9 cellular contexts compared by ENCODE assay signal in the genomic region with DNA sequence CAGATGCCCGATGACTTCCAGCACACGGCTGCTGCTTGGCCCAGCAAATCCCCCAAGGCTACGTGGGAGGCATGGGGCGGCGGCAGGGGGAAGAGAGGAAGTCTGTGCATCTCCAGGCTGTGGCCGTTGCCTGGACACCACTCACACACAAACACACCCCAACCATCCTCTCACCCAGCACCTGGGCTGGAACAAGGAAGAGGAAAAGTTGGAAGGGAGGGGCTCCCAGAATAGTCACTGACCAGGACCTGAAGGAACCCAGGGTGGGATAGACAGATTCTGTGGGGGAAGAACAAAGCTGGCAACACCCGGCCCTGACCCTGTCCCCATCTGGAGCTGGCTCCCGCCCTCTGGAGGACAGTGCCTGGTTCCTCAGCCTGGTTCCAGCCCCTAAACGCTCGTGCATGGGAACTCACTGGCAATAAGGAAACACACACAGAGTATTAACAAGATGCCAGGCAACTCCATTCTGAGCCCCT. TPM values are rescaled to one million over a fixed set of nuclear protein-coding genes. Genes with fewer than 3 reads are reported as not detected.
A peak's percentile ranks its signal among the peaks of the same experiment; 100 is the strongest.
DNase-seq lines count a peak whose midpoint lies in the region; ATAC-seq and TF ChIP-seq lines count a peak whose summit lies in the region.
"Had no signal": no experiment of that assay in that cellular context is flagged by ENCODE, and none has a peak within 500 bp of the region (broad histone marks: within the 10 kb centered on the region; RNA-seq: fewer than 3 reads in every experiment).

No MANE protein-coding gene starts in this region.

- peaks cover 38% of the 10 kb centered on the region for H3K4me1 ChIP-seq in PC-3 (ENCODE audit: insufficient read depth, low read length)

- peaks cover 71% of the 10 kb centered on the region for H3K79me2 ChIP-seq in PC-3 (ENCODE audit: low read length)

- H3K4me1 Mint-ChIP-seq in osteocyte (ENCODE audit: unreplicated experiment) = peaks cover 22% of the 10 kb centered on the region

- no peaks in the 10 kb centered on the region for H3K27me3 ChIP-seq in PC-3 (ENCODE audit: low read length)

- DNase-seq in GM20000 (ENCODE audit: low spot score) (peak; percentile 26), PC-3 (peak; percentile 74), fibroblast of gingiva (ENCODE audit: low read depth) (peak; percentile 8), osteocyte (ENCODE audit: extremely low spot score, unreplicated experiment) (no peak), G401 (ENCODE audit: low spot score) (no peak), NAMALWA (ENCODE audit: low spot score) (no peak), NCI-H146 treated with DMSO at 0.1 percent for 48 hours (lab: John Stamatoyannopoulos, UW; ENCODE audit: unreplicated experiment) (no peak)
- DNase-seq: stimulated activated naive B cell treated with anti-CD40 and anti-IgM and Interleukin-4, amounts not matched to agents 10 μg/mL and 1 μg/mL and 100 μg/mL, for 72 hours had no signal

- H3K9me3 Mint-ChIP-seq in osteocyte (ENCODE audit: unreplicated experiment) = no peaks in the 10 kb centered on the region
- H3K9me3 Mint-ChIP-seq: stimulated activated naive B cell treated with anti-CD40 and anti-IgM and Interleukin-4, amounts not matched to agents 10 μg/mL and 1 μg/mL and 100 μg/mL, for 72 hours had no signal

- POLR2A ChIA-PET in PC-3 (lab: Charles Lee; ENCODE audit: unreplicated experiment) = interaction anchor here (0.5 to 1.0 kb wide), 2 partner anchors 8 to 28 kb away, joined by 3 to 6 read pairs; no protein-coding TSS in a partner anchor

- no peak for TF ChIP-seq CTCF in GM20000 (IDR thresholded peaks at IDR 0.05; ENCODE audit: extremely low read depth, missing control alignments)
- no peak for TF ChIP-seq CTCF in PC-3 (conservative IDR thresholded peaks at IDR 0.05; ENCODE audit: low read depth, low read length)
- no peak for TF ChIP-seq CTCF in osteocyte (IDR thresholded peaks at IDR 0.05)

- H3K27ac ChIP-seq in PC-3 (ENCODE audit: low read length) = peak overlapping the region; percentile 81

- peaks cover 56% of the 10 kb centered on the region for H4K20me1 ChIP-seq in PC-3 (ENCODE audit: low read length)

- in situ Hi-C loops in G401 (cut with HindIII; ENCODE audit: low sequenced_read_pairs) = no loop called here

- peak overlapping the region; percentile 45; the same call in 1 of the 2 replicates for H3K4me2 ChIP-seq in PC-3 (ENCODE audit: low read length)

- CTCF ChIA-PET in PC-3 (lab: Charles Lee) = no interaction called here

- H3F3A ChIP-seq in PC-3 (ENCODE audit: low read length, unreplicated experiment) = no peaks in the 10 kb centered on the region

- H3K9me2 ChIP-seq in PC-3 (replicated peaks; ENCODE audit: low read length) = no peaks in the 10 kb centered on the region

- peak; percentile 62 for ATAC-seq in PC-3
- ATAC-seq: HepG2; stimulated activated naive B cell treated with anti-CD40 and anti-IgM and Interleukin-4, amounts not matched to agents 10 μg/mL and 1 μg/mL and 100 μg/mL, for 72 hours had no signal

- no peak overlapping the region for H3K4me3 ChIP-seq in PC-3 (ENCODE audit: low read length)

- peaks cover 43% of the 10 kb centered on the region for H3K36me3 ChIP-seq in PC-3 (ENCODE audit: low read depth, low read length)

- intact Hi-C loops in PC-3 (cut with micrococcal nuclease) = no loop called here

- H3K27ac Mint-ChIP-seq in osteocyte (ENCODE audit: unreplicated experiment) = peak overlapping the region; percentile 62

- H3K9ac ChIP-seq in PC-3 (ENCODE audit: low read length) = peak overlapping the region; percentile 37

- peaks cover 12% of the 10 kb centered on the region for H3K36me3 Mint-ChIP-seq in osteocyte (ENCODE audit: unreplicated experiment)

- H3K27me3 Mint-ChIP-seq in osteocyte (ENCODE audit: unreplicated experiment) = no peaks in the 10 kb centered on the region
- H3K27me3 Mint-ChIP-seq: stimulated activated naive B cell treated with anti-CD40 and anti-IgM and Interleukin-4, amounts not matched to agents 10 μg/mL and 1 μg/mL and 100 μg/mL, for 72 hours had no signal

- no TSS peak for BruUV-seq in PC-3 (replicated peaks; lab: Mats Ljungman, UMichigan)

- no peak overlapping the region for H2AFZ ChIP-seq in PC-3 (ENCODE audit: low read length)

- no peaks in the 10 kb centered on the region for H3K9me3 ChIP-seq in PC-3 (ENCODE audit: low read length)

- H3K4me3 Mint-ChIP-seq in osteocyte (ENCODE audit: unreplicated experiment) = no peak overlapping the region
- H3K4me3 Mint-ChIP-seq: stimulated activated naive B cell treated with anti-CD40 and anti-IgM and Interleukin-4, amounts not matched to agents 10 μg/mL and 1 μg/mL and 100 μg/mL, for 72 hours had no signal

RNA-seq across cellular contexts. Expression of a gene that starts 11.2 kb away (rescaled TPM):
- total RNA-seq in PC-3 (2014; rRNA removed) (159 and 221 TPM in 2 replicates), osteocyte (63.0 and 67.1 TPM in 2 replicates)
- total RNA-seq in G401 (2014; rRNA removed; shearing (Covaris generic)) = 104 and 109 TPM in 2 replicates

RNA-seq across cellular contexts. Expression of a gene that starts 19.1 kb away (rescaled TPM):
- 11.1 and 11.8 TPM in 2 replicates for total RNA-seq in PC-3 (2014; rRNA removed)
- 2.9 and 3.2 TPM in 2 replicates for total RNA-seq in osteocyte
- total RNA-seq in G401 (2014; rRNA removed; shearing (Covaris generic)) = 0.62 and 1.5 TPM in 2 replicates

RNA-seq across cellular contexts. Expression of a gene that starts 32.2 kb away (rescaled TPM):
- 122 and 148 TPM in 2 replicates for total RNA-seq in PC-3 (2014; rRNA removed)
- total RNA-seq in osteocyte = 29.8 and 33.2 TPM in 2 replicates
- 74.4 and 89.1 TPM in 2 replicates for total RNA-seq in G401 (2014; rRNA removed; shearing (Covaris generic))

RNA-seq across cellular contexts. Expression of a gene that starts 36.1 kb away (rescaled TPM):
- 5.1 and 8.7 TPM in 2 replicates for total RNA-seq in PC-3 (2014; rRNA removed)
- 18.0 and 23.9 TPM in 2 replicates for total RNA-seq in osteocyte
- total RNA-seq in G401 (2014; rRNA removed; shearing (Covaris generic)) = 8.9 and 18.3 TPM in 2 replicates

RNA-seq across cellular contexts. Expression of a gene that starts 38.4 kb away (rescaled TPM):
- total RNA-seq in PC-3 (2014; rRNA removed) = 8.1 and 10.9 TPM in 2 replicates
- 0.31 TPM in 1 of 2 replicates, not detected in the other for total RNA-seq in osteocyte
- 5.2 and 20.7 TPM in 2 replicates for total RNA-seq in G401 (2014; rRNA removed; shearing (Covaris generic))

Comparison
In these comparisons a context has a peak if more than half of its experiments do, and no peak if none do; other contexts are left out.
1. DNase-seq: peak in GM20000 (single experiment), PC-3 (single experiment) and fibroblast of gingiva (single experiment); none in osteocyte (single experiment), G401 (single experiment), NAMALWA (single experiment) and NCI-H146 treated with DMSO at 0.1 percent for 48 hours (single experiment).